ENCODE assay signal across 8 cellular contexts in the genomic region with DNA sequence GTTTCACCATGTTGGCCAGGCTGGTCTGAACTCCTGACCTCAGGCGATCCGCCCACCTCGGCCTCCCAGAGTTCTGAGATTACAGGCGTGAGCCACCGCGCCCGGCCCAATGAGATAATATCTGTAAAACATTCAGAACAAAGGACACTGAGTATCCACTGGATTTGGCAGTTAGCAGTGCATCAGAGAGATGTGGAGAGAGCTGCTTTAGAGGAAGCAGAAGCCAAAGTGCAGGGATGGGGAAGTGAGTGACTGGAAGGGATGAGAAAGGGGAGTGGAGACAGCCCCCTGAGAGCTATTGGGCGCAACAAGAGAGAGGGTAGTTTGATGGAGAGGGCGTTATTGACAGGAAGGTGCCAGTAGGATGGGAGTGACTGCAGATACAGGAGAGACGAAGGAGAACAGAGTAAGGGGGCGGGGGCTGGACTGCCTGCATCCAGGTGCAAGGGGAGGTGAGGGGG.
DNase-seq lines count a peak whose midpoint lies in the region; ATAC-seq and TF ChIP-seq lines count a peak whose summit lies in the region.

No MANE protein-coding gene starts in this region.

- H4K20me1 ChIP-seq in BLaER1, result no peaks in the 10 kb centered on the region

- H3K9ac ChIP-seq in BLaER1, result no peak overlapping the region

- no peaks in the 10 kb centered on the region for H3K9me3 ChIP-seq in BLaER1

- H3K36me3 ChIP-seq in BLaER1, result no peaks in the 10 kb centered on the region

- peak overlapping the region; percentile 70 for H3K4me2 ChIP-seq in BLaER1

- H3K27me3 ChIP-seq in BLaER1, result no peaks in the 10 kb centered on the region

- H3K27me3 Mint-ChIP-seq in HFFc6 (ENCODE audit: insufficient read depth), result peaks cover 57% of the 10 kb centered on the region

- TF ChIP-seq CTCF in HFFc6 (IDR thresholded peaks at IDR 0.05), result no peak

- no peaks in the 10 kb centered on the region for H3K36me3 Mint-ChIP-seq in HFFc6 (ENCODE audit: low read depth)

- H3K27ac Mint-ChIP-seq in HFFc6, result no peak overlapping the region

- H3K9me3 Mint-ChIP-seq in HFFc6, result no peaks in the 10 kb centered on the region

- ATAC-seq in esophagus mucosa (peak; percentile 28), HG02884 (IDR thresholded peaks at IDR 0.05; ENCODE audit: unreplicated experiment) (no peak), GM19397 (IDR thresholded peaks at IDR 0.05; ENCODE audit: unreplicated experiment) (no peak)

- peaks cover 59% of the 10 kb centered on the region for H3K4me1 ChIP-seq in BLaER1

- peaks cover 16% of the 10 kb centered on the region for H3K4me1 Mint-ChIP-seq in HFFc6 (ENCODE audit: low read depth)

- peak overlapping the region; percentile 8; the same call in 1 of the 2 replicates for H3K4me3 Mint-ChIP-seq in HFFc6

- H3K27ac ChIP-seq in BLaER1, result no peak overlapping the region; the same call in 1 of the 2 replicates

- no peak for DNase-seq in HFFc6
- DNase-seq in NOMO-1 treated with DMSO at 0.1 percent for 48 hours (lab: John Stamatoyannopoulos, UW; ENCODE audit: unreplicated experiment), result peak; percentile 39
- DNase-seq in SHP77 treated with DMSO at 0.1 percent for 48 hours (lab: John Stamatoyannopoulos, UW), result no peak
- no peak for DNase-seq in GM03348 (ENCODE audit: low spot score)

- no peak overlapping the region for H3K4me3 ChIP-seq in BLaER1
